ENCODE assay signal across 17 cellular contexts in the genomic region with DNA sequence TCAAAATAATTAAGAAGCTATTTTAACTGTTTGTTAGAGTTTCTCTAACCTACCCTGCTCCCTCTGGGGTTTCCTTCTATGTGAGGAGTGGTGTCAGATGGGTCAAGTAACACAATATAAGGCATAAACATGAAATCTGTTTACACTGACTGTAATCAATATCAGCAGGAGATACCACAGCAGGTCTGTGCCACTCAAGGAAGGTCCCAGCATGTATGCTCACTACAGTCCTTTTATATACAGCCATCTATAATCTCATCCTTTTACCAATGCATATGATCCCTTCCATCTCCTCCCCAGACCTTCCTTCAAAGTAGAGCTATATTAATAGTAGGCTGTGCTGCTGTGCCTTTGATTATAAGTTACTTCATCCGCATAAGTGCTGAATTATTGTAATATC. TPM values are rescaled to one million over a fixed set of nuclear protein-coding genes. Genes with fewer than 3 reads are reported as not detected.
DNase-seq lines count a peak whose midpoint lies in the region; ATAC-seq lines count a peak whose summit lies in the region.
"Had no signal": no experiment of that assay in that cellular context is flagged by ENCODE, and none has a peak within 500 bp of the region (broad histone marks: within the 10 kb centered on the region; RNA-seq: fewer than 3 reads in every experiment).

No MANE protein-coding gene starts in this region.

- H3K4me3 Mint-ChIP-seq in activated T-cell treated with anti-CD3 and anti-CD28 coated beads, Interleukin-2, amount 50 U/mL, for 72 hours, result peak overlapping the region in 1 of 2 donors; percentile 2
- no peak overlapping the region for H3K4me3 Mint-ChIP-seq in activated T-cell treated with anti-CD3 and anti-CD28 coated beads, Interleukin-2, amount 50 U/mL, for 24 hours
- peak overlapping the region in 1 of 2 donors; percentile 64 for H3K4me3 Mint-ChIP-seq in stimulated activated naive B cell treated with anti-CD40 and anti-IgM and Interleukin-4, amounts not matched to agents 10 μg/mL and 1 μg/mL and 100 μg/mL, for 72 hours
- H3K4me3 Mint-ChIP-seq: activated B cell treated with CpG ODN at 0.5 μM for 24 hours; naive thymus-derived CD4-positive, alpha-beta T cell had no signal

- H3K36me3 Mint-ChIP-seq in activated T-cell treated with anti-CD3 and anti-CD28 coated beads, Interleukin-2, amount 50 U/mL, for 72 hours (ENCODE audit: insufficient read depth in 2 of 2), result peaks cover 6 to 8% of the 10 kb centered on the region in 2 donors
- no peaks in the 10 kb centered on the region for H3K36me3 Mint-ChIP-seq in activated T-cell treated with anti-CD3 and anti-CD28 coated beads, Interleukin-2, amount 50 U/mL, for 24 hours (ENCODE audit: low read depth)
- peaks cover 18 to 23% of the 10 kb centered on the region in 2 donors for H3K36me3 Mint-ChIP-seq in stimulated activated naive B cell treated with anti-CD40 and anti-IgM and Interleukin-4, amounts not matched to agents 10 μg/mL and 1 μg/mL and 100 μg/mL, for 72 hours

- no peak for DNase-seq in activated T-cell treated with anti-CD3 and anti-CD28 coated beads, Interleukin-2, amount 50 U/mL, for 72 hours
- no peak for DNase-seq in activated T-cell treated with anti-CD3 and anti-CD28 coated beads, Interleukin-2, amount 50 U/mL, for 24 hours
- peak; percentile 38 for DNase-seq in NCI-H345 treated with DMSO at 0.1 percent for 48 hours (lab: John Stamatoyannopoulos, UW; ENCODE audit: unreplicated experiment)
- DNase-seq in left colon, result no peak
- no peak for DNase-seq in stimulated activated naive B cell treated with anti-CD40 and anti-IgM and Interleukin-4, amounts not matched to agents 10 μg/mL and 1 μg/mL and 100 μg/mL, for 72 hours
- no peak for DNase-seq in DMS153 treated with DMSO at 0.1 percent for 48 hours (lab: John Stamatoyannopoulos, UW; ENCODE audit: unreplicated experiment)
- DNase-seq: activated B cell treated with CpG ODN at 0.5 μM for 24 hours; activated naive CD4-positive, alpha-beta T cell; GOT3; naive thymus-derived CD4-positive, alpha-beta T cell; NCI-H510A; retina; stimulated activated CD4-positive, alpha-beta T cell treated with anti-CD3 and anti-CD28 coated beads, Interleukin-1b, Interleukin-23, amount 100 ng/mL, for 48 hours; tibial artery had no signal

- H3K27ac Mint-ChIP-seq in activated T-cell treated with anti-CD3 and anti-CD28 coated beads, Interleukin-2, amount 50 U/mL, for 72 hours, result peak overlapping the region; percentile 27
- H3K27ac Mint-ChIP-seq in activated T-cell treated with anti-CD3 and anti-CD28 coated beads, Interleukin-2, amount 50 U/mL, for 24 hours, result no peak overlapping the region
- peak overlapping the region; percentile 26 for H3K27ac Mint-ChIP-seq in stimulated activated naive B cell treated with anti-CD40 and anti-IgM and Interleukin-4, amounts not matched to agents 10 μg/mL and 1 μg/mL and 100 μg/mL, for 72 hours

- no peak for ATAC-seq in activated T-cell treated with anti-CD3 and anti-CD28 coated beads, Interleukin-2, amount 50 U/mL, for 72 hours (replicated peaks in 1 of 2)
- ATAC-seq in left colon, result peak; percentile 18
- ATAC-seq in stimulated activated naive B cell treated with anti-CD40 and anti-IgM and Interleukin-4, amounts not matched to agents 10 μg/mL and 1 μg/mL and 100 μg/mL, for 72 hours (replicated peaks), result no peak
- ATAC-seq in GM18867 (IDR thresholded peaks at IDR 0.05; ENCODE audit: unreplicated experiment), result no peak
- ATAC-seq in HG03175 (IDR thresholded peaks at IDR 0.05; ENCODE audit: unreplicated experiment), result no peak
- ATAC-seq: HepG2 had no signal

- H3K9me3 Mint-ChIP-seq in activated T-cell treated with anti-CD3 and anti-CD28 coated beads, Interleukin-2, amount 50 U/mL, for 72 hours, result peaks cover 2 to 8% of the 10 kb centered on the region in 2 donors
- peaks cover 10% of the 10 kb centered on the region for H3K9me3 Mint-ChIP-seq in activated T-cell treated with anti-CD3 and anti-CD28 coated beads, Interleukin-2, amount 50 U/mL, for 24 hours
- H3K9me3 Mint-ChIP-seq in stimulated activated naive B cell treated with anti-CD40 and anti-IgM and Interleukin-4, amounts not matched to agents 10 μg/mL and 1 μg/mL and 100 μg/mL, for 72 hours, result peaks cover 7% of the 10 kb centered on the region in 2 donors

- intact Hi-C loops in left colon (cut with DNase I, micrococcal nuclease), result no loop called here

- no peaks in the 10 kb centered on the region for H3K27me3 Mint-ChIP-seq in activated T-cell treated with anti-CD3 and anti-CD28 coated beads, Interleukin-2, amount 50 U/mL, for 72 hours (ENCODE audit: low read depth)
- H3K27me3 Mint-ChIP-seq in activated T-cell treated with anti-CD3 and anti-CD28 coated beads, Interleukin-2, amount 50 U/mL, for 24 hours, result no peaks in the 10 kb centered on the region
- H3K27me3 Mint-ChIP-seq in stimulated activated naive B cell treated with anti-CD40 and anti-IgM and Interleukin-4, amounts not matched to agents 10 μg/mL and 1 μg/mL and 100 μg/mL, for 72 hours, result no peaks in the 10 kb centered on the region
- H3K27me3 Mint-ChIP-seq: activated B cell treated with CpG ODN at 0.5 μM for 24 hours; naive thymus-derived CD4-positive, alpha-beta T cell had no signal

- peaks cover 51% of the 10 kb centered on the region for H3K4me1 Mint-ChIP-seq in activated T-cell treated with anti-CD3 and anti-CD28 coated beads, Interleukin-2, amount 50 U/mL, for 72 hours (ENCODE audit: low read depth)
- H3K4me1 Mint-ChIP-seq in activated T-cell treated with anti-CD3 and anti-CD28 coated beads, Interleukin-2, amount 50 U/mL, for 24 hours (ENCODE audit: low read depth), result peaks cover 58% of the 10 kb centered on the region
- peaks cover 30 to 69% of the 10 kb centered on the region in 2 donors for H3K4me1 Mint-ChIP-seq in stimulated activated naive B cell treated with anti-CD40 and anti-IgM and Interleukin-4, amounts not matched to agents 10 μg/mL and 1 μg/mL and 100 μg/mL, for 72 hours

RNA-seq across cellular contexts. Expression of a gene that starts 25.4 kb away (rescaled TPM):
- 1 to 10 TPM; 8.9 to 9.9 TPM for total RNA-seq in activated T-cell treated with anti-CD3 and anti-CD28 coated beads, Interleukin-2, amount 50 U/mL, for 72 hours
- total RNA-seq in left colon, result 10 to 100 TPM; 31.1 to 35.8 TPM
